15 cellular contexts compared by ENCODE assay signal in the genomic region with DNA sequence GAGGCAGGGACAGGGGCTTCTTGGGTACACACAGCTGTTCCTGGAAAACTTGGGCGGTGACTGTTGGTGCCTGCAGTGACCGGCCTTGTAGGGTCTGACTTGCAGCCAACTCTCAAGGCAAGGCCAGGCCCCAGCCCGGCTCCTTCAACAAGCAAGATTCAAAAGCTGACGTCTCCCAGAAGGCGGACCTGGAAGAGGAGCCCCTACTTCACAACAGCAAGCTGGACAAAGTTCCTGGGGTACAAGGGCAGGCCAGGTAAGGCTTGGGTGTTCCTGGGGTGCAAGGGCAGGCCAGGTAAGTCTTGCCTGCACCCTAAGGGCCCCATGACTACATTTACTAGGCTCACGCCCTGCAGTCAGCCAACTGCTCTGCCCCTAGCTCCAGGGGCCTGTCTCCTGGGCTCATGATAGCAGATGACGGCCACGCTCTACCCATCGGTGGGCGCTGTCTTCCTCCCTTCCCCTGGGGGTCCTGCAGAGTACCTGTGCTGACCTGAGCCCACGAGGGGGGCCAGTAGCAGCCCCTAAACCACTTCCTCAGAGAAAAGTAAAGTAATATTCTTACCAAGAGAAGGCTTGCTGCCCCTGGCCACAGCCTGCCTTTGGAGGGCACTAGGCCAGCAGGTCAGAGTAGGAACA. TPM values are rescaled to one million over a fixed set of nuclear protein-coding genes. Genes with fewer than 3 reads are reported as not detected.
DNase-seq lines count a peak whose midpoint lies in the region; ATAC-seq, FAIRE-seq and TF ChIP-seq lines count a peak whose summit lies in the region.
"Not testable (repeated sequence)": the region's sequence is repeated elsewhere in the genome, so short reads cannot be mapped to it uniquely, and the experiment has no call there.
"Had no signal": no experiment of that assay in that cellular context is flagged by ENCODE, and none has a peak within 500 bp of the region (broad histone marks: within the 10 kb centered on the region; RNA-seq: fewer than 3 reads in every experiment).

No MANE protein-coding gene starts in this region.

- not testable (repeated sequence) for H3K27ac ChIP-seq in endodermal cell (ENCODE audit: low read depth, low read length); right atrium auricular region; sigmoid colon

- FAIRE-seq in urothelium cell line (lab: Jason Lieb, UNC): peak; percentile 53

- H3K9me3 ChIP-seq in endodermal cell (ENCODE audit: control insufficient read depth, low read length); right atrium auricular region; sigmoid colon: not testable (repeated sequence)

- H3K9me3 Mint-ChIP-seq in endodermal cell: not testable (repeated sequence)

- H3K9ac ChIP-seq in endodermal cell (ENCODE audit: extremely low read depth, low read length, poor library complexity, severe bottlenecking): not testable (repeated sequence)

- intact Hi-C loops in sigmoid colon (cut with DNase I): not testable (repeated sequence)

- H3K27me3 ChIP-seq in endodermal cell (ENCODE audit: control insufficient read depth, insufficient read depth, low read length, poor library complexity, severe bottlenecking); right atrium auricular region; sigmoid colon: not testable (repeated sequence)

- H3K36me3 Mint-ChIP-seq in endodermal cell (ENCODE audit: low read depth): not testable (repeated sequence)

- TF ChIP-seq EP300 in sigmoid colon (IDR thresholded peaks at IDR 0.05): not testable (repeated sequence)

- peak; percentile 52 for DNase-seq in activated CD8-positive, alpha-beta memory T cell treated with anti-CD3 and anti-CD28 coated beads for 24 hours
- peak; percentile 13 for DNase-seq in endodermal cell
- DNase-seq in right atrium auricular region (ENCODE audit: low spot score): peak; percentile 30
- DNase-seq in left lobe of liver (ENCODE audit: low spot score): peak; percentile 16
- peak; percentile 19 for DNase-seq in sigmoid colon
- DNase-seq in urothelium cell line (ENCODE audit: low spot score): not testable (repeated sequence)

- not testable (repeated sequence) for ATAC-seq in left lobe of liver

- H3K4me1 ChIP-seq in endodermal cell (ENCODE audit: control insufficient read depth, insufficient read depth, low read length); right atrium auricular region: not testable (repeated sequence)
- H3K4me1 ChIP-seq in sigmoid colon: peaks cover 0 to 13% (median 4%) of the 10 kb centered on the region in 4 donors

- not testable (repeated sequence) for H3K4me3 Mint-ChIP-seq in endodermal cell

- H3K4me1 Mint-ChIP-seq in endodermal cell: not testable (repeated sequence)

- peaks cover 15% of the 10 kb centered on the region for H3K27me3 Mint-ChIP-seq in endodermal cell (ENCODE audit: insufficient read depth)

- not testable (repeated sequence) for TF ChIP-seq POLR2A in sigmoid colon (IDR thresholded peaks at IDR 0.05)

- not testable (repeated sequence) for TF ChIP-seq CTCF in endodermal cell (conservative IDR thresholded peaks at IDR 0.05); right atrium auricular region (IDR thresholded peaks at IDR 0.05); sigmoid colon (IDR thresholded peaks at IDR 0.05)

- 100% methylated on average over 1 of the region's 11 CpGs; no CpG with 5 or more reads in 1 of the 2 experiments for WGBS in endodermal cell (ENCODE audit: insufficient coverage in 1 of 2, insufficient read length in 1 of 2), 2 experiments
- WGBS in sigmoid colon, 2 donors: 85 to 87% methylated on average over 6 to 9 of the region's 11 CpGs

- H3K36me3 ChIP-seq in endodermal cell (ENCODE audit: control insufficient read depth, insufficient read depth, low read length); right atrium auricular region; sigmoid colon: not testable (repeated sequence)

- not testable (repeated sequence) for H3K4me3 ChIP-seq in endodermal cell (ENCODE audit: low read length); right atrium auricular region; sigmoid colon

- not testable (repeated sequence) for H3K27ac Mint-ChIP-seq in endodermal cell

RNA-seq across cellular contexts. Expression of a gene that starts 4.0 kb away (rescaled TPM):
- total RNA-seq in endodermal cell (10 to 100 TPM; 17.3 to 29.9 TPM), right atrium auricular region (1 to 10 TPM; 2.8 to 3.9 TPM), left lobe of liver (0.30 TPM), sigmoid colon (10 to 100 TPM in 2 of 4 donors, 1 to 10 TPM in 2; 8.2 to 24.4 (median 14.9) TPM)
- polyA plus RNA-seq in endodermal cell (2013, experiment 1 of 2): 42.5 TPM
- 46.0 TPM for polyA plus RNA-seq in endodermal cell (2013, experiment 2 of 2)
- 1 to 10 TPM; 1.2 to 4.8 (median 3.0) TPM for polyA plus RNA-seq in sigmoid colon
- polyA plus RNA-seq: CD14-positive monocyte had no signal

RNA-seq across cellular contexts. Expression of a gene that starts 39.5 kb away (rescaled TPM):
- 100 to 1,000 TPM; 133 to 144 TPM for total RNA-seq in endodermal cell
- polyA plus RNA-seq in endodermal cell (2013, experiment 1 of 2): 105 TPM
- polyA plus RNA-seq in endodermal cell (2013, experiment 2 of 2): 98.1 TPM
- total RNA-seq in right atrium auricular region: 10 to 100 TPM; 74.9 to 84.4 TPM
- 60.2 TPM for total RNA-seq in left lobe of liver
- 10 to 100 TPM; 72.1 to 93.3 (median 83.2) TPM for total RNA-seq in sigmoid colon
- 100 to 1,000 TPM in 1 of 3 donors, 10 to 100 TPM in 2; 69.7 to 166 (median 79.3) TPM for polyA plus RNA-seq in sigmoid colon

RNA-seq across cellular contexts. Expression of a gene that starts 55.7 kb away (rescaled TPM):
- total RNA-seq in endodermal cell (not detected), right atrium auricular region (10 to 100 TPM; 13.0 to 34.2 TPM), left lobe of liver (0.15 TPM), sigmoid colon (not detected)
- not detected for polyA plus RNA-seq in endodermal cell (2013, experiment 1 of 2)
- not detected for polyA plus RNA-seq in endodermal cell (2013, experiment 2 of 2)
- polyA plus RNA-seq in sigmoid colon: under 1 TPM in 2 of 3 donors, not detected in 1; 0.54 to 0.60 TPM
- total RNA-seq: A673; CD4-positive, alpha-beta memory T cell; CD4-positive, CD25-positive, alpha-beta regulatory T cell; CD8-positive, alpha-beta memory T cell; Daoy; G401; GM12878 had no signal
- polyA plus RNA-seq: AG04450; CD14-positive monocyte; CD4-positive, alpha-beta memory T cell; CD4-positive, CD25-positive, alpha-beta regulatory T cell had no signal

Comparison
In these comparisons a context has a peak if more than half of its experiments do, and no peak if none do; other contexts are left out.
1. RNA of a gene that starts 55.7 kb away (total RNA-seq): 13.0 to 34.2 TPM in right atrium auricular region; not detected in endodermal cell, 0.15 TPM in left lobe of liver (single experiment) and not detected in sigmoid colon; every median in the first group is over 10 times any median in the second.